ENCODE assay signal across 17 cellular contexts in the genomic region with DNA sequence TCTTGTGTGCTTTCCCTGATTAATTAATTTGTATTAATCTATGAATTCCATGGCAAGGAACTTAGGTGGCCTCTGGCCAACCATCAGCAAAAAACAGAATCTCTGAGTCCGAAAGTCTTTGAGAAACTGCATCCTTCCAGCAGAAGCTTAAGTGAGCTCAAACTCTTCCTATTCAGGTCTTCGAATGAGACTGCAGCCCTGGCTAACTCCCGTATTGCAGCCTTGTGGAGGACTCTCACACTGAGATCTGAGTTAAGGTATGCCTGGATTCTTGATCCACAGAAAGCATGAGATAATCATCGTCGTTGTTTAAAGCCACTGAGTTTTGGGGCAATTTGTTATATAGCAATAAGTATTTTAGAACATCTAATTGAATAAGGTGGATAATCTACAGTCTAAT.
DNase-seq lines count a peak whose midpoint lies in the region; FAIRE-seq and TF ChIP-seq lines count a peak whose summit lies in the region.
"Had no signal": no experiment of that assay in that cellular context is flagged by ENCODE, and none has a peak within 500 bp of the region (broad histone marks: within the 10 kb centered on the region; RNA-seq: fewer than 3 reads in every experiment).

No MANE protein-coding gene starts in this region.

- peaks cover 6 to 10% of the 10 kb centered on the region in 2 experiments for H3K4me1 Mint-ChIP-seq in H9
- H3K4me1 Mint-ChIP-seq: CD4-positive, alpha-beta memory T cell had no signal

- H3K23me2 ChIP-seq in H9 (ENCODE audit: insufficient read length, low read depth, low read length, poor library complexity, severe bottlenecking) (no peaks in the 10 kb centered on the region), H1 (ENCODE audit: low read depth, low read length) (no peaks in the 10 kb centered on the region)

- no peak overlapping the region for H3T11ph ChIP-seq in H9 (ENCODE audit: low read length)

- POLR2A ChIA-PET in H1 (lab: Charles Lee; ENCODE audit: partially characterized antibody): no interaction called here

- H3K18ac ChIP-seq in H9 (ENCODE audit: insufficient read length, low read depth, low read length): no peak overlapping the region
- no peak overlapping the region for H3K18ac ChIP-seq in H1 (ENCODE audit: extremely low read depth, low read length)

- H3K9me3 Mint-ChIP-seq in H9: no peaks in the 10 kb centered on the region

- no CpG with 5 or more reads among the region's 5 CpGs for WGBS in H9 (ENCODE audit: extremely low coverage, insufficient read length, low lambda C conversion rate)
- 87% methylated on average over 5 of the region's 5 CpGs; no CpG with 5 or more reads in 1 of the 2 experiments for WGBS in H1 (ENCODE audit: extremely low coverage in 1 of 2, insufficient coverage in 1 of 2, insufficient read length in 1 of 2, insufficient replicate concordance in 2 of 2, low coverage in 1 of 2, low lambda C conversion rate in 2 of 2, missing lambda C conversion rate in 1 of 2), 2 experiments

- FAIRE-seq in H1 (lab: Jason Lieb, UNC): peak; percentile 88
- FAIRE-seq: A549, G401.6, GM12891, HepG2, HTR-8/SVneo had no signal

- H2AFZ ChIP-seq in H9 (ENCODE audit: low read length) (no peak overlapping the region), H1 (ENCODE audit: low read length) (no peak overlapping the region)

- no peak overlapping the region for H4K5ac ChIP-seq in H9 (ENCODE audit: insufficient read length, low read depth, low read length)
- H4K5ac ChIP-seq in H1 (ENCODE audit: insufficient read length, low read depth, low read length): no peak overlapping the region

- no peak for TF ChIP-seq EP300 in H1 (IDR thresholded peaks at IDR 0.05; ENCODE audit: borderline replicate concordance in 1 of 2, low read depth in 2 of 2, low read length in 2 of 2)

- H3K4me3 ChIP-seq in H1 (ENCODE audit: extremely low read depth in 1 of 4, insufficient read depth in 2 of 4, low read depth in 3 of 4, low read length in 4 of 4): no peak overlapping the region
- H3K4me3 ChIP-seq: A549 had no signal

- no peak overlapping the region for H2BK12ac ChIP-seq in H9 (ENCODE audit: insufficient read length, low read depth, low read length)
- no peak overlapping the region for H2BK12ac ChIP-seq in H1 (ENCODE audit: low read depth, low read length)

- H4K20me1 ChIP-seq in H9 (ENCODE audit: control insufficient read depth, insufficient read depth, insufficient read length) (no peaks in the 10 kb centered on the region), H1 (replicated peaks in 1 of 2; ENCODE audit: control insufficient read depth in 1 of 2, insufficient read depth in 2 of 2, low read length in 2 of 2) (no peaks in the 10 kb centered on the region)

- CTCF ChIA-PET in H1 (lab: Charles Lee; ENCODE audit: partially characterized antibody): no interaction called here

- no peaks in the 10 kb centered on the region for H3K27me3 Mint-ChIP-seq in H9 (ENCODE audit: low read depth)
- H3K27me3 Mint-ChIP-seq: CD4-positive, alpha-beta memory T cell had no signal

- H3K79me1 ChIP-seq in H9 (ENCODE audit: insufficient read depth, low read depth, low read length, poor library complexity, severe bottlenecking): no peaks in the 10 kb centered on the region
- no peaks in the 10 kb centered on the region for H3K79me1 ChIP-seq in H1 (ENCODE audit: low read depth, low read length)

- no peak overlapping the region for H2BK120ac ChIP-seq in H9 (ENCODE audit: low read depth, low read length, poor library complexity, severe bottlenecking)
- no peak overlapping the region for H2BK120ac ChIP-seq in H1 (replicated peaks; ENCODE audit: low read depth, low read length)

- H2BK15ac ChIP-seq in H9 (ENCODE audit: low read depth, low read length) (no peak overlapping the region), H1 (ENCODE audit: low read length) (no peak overlapping the region)

- no peak overlapping the region for H3K23ac ChIP-seq in H9 (ENCODE audit: insufficient read length, low read depth, low read length)
- H3K23ac ChIP-seq in H1 (ENCODE audit: insufficient read length): no peak overlapping the region

- TF ChIP-seq RAD21 in H1 (IDR thresholded peaks at IDR 0.05 in 1 of 2, conservative IDR thresholded peaks at IDR 0.05 in 1 of 2; ENCODE audit: low read depth in 2 of 2, low read length in 2 of 2): no peak; a peak in 1 of 4 replicates

- no peak overlapping the region for H3K9ac ChIP-seq in H9 (ENCODE audit: extremely low read depth, insufficient read length, low read length)
- H3K9ac ChIP-seq in H1 (replicated peaks in 1 of 4; ENCODE audit: extremely low read depth in 1 of 4, low read depth in 3 of 4, low read length in 3 of 4): no peak overlapping the region

- H2AK5ac ChIP-seq in H9 (ENCODE audit: insufficient read length, low read length) (no peak overlapping the region), H1 (ENCODE audit: low read depth, low read length) (no peak overlapping the region)

- H3K4me1 ChIP-seq in H9 (ENCODE audit: insufficient read depth, low read length) (no peaks in the 10 kb centered on the region), H1 (replicated peaks in 1 of 4; ENCODE audit: control insufficient read depth in 3 of 4, insufficient read depth in 4 of 4, low read length in 3 of 4) (no peaks in the 10 kb centered on the region)
- H3K4me1 ChIP-seq: A549, BE2C had no signal

- DNase-seq in H9 (peak; percentile 31), H1 (ENCODE audit: low read depth in 1 of 2, low spot score in 2 of 2) (no peak), iPS-NIHi7 (ENCODE audit: extremely low spot score) (peak; percentile 12), NCI-H526 treated with DMSO at 0.1 percent for 48 hours (lab: John Stamatoyannopoulos, UW) (no peak), NCI-H187 (lab: John Stamatoyannopoulos, UW) (no peak), NOMO-1 treated with DMSO at 0.1 percent for 48 hours (lab: John Stamatoyannopoulos, UW; ENCODE audit: unreplicated experiment) (no peak), medulla oblongata (ENCODE audit: extremely low spot score) (no peak)
- DNase-seq: BE2C; CD4-positive, alpha-beta memory T cell; DMS79; GOT3 had no signal

- no peak overlapping the region for H3K4me3 Mint-ChIP-seq in H9
- H3K4me3 Mint-ChIP-seq: CD4-positive, alpha-beta memory T cell had no signal

- H3K79me2 ChIP-seq in H9 (ENCODE audit: insufficient read depth, low read length) (no peaks in the 10 kb centered on the region), H1 (ENCODE audit: control insufficient read depth in 1 of 2, insufficient read depth in 2 of 2, low read length in 2 of 2) (no peaks in the 10 kb centered on the region)

- no peak overlapping the region for H3K27ac ChIP-seq in H9 (ENCODE audit: insufficient read length, low read depth, low read length)
- H3K27ac ChIP-seq in H1 (ENCODE audit: low read depth, low read length): no peak overlapping the region
- H3K27ac ChIP-seq: A549, C4-2B had no signal

- no peaks in the 10 kb centered on the region for H3K36me3 Mint-ChIP-seq in H9 (ENCODE audit: insufficient read depth in 1 of 3, low read depth in 3 of 3)
- H3K36me3 Mint-ChIP-seq: CD4-positive, alpha-beta memory T cell had no signal

- H3K9me3 ChIP-seq in H9 (ENCODE audit: control insufficient read depth, low read depth, low read length) (no peaks in the 10 kb centered on the region), H1 (ENCODE audit: insufficient read depth in 2 of 2, low read depth in 1 of 2, low read length in 1 of 2) (no peaks in the 10 kb centered on the region)
- H3K9me3 ChIP-seq: A549, BE2C had no signal

- no peak overlapping the region for H2BK20ac ChIP-seq in H9 (ENCODE audit: low read depth, low read length, poor library complexity, severe bottlenecking)
- H2BK20ac ChIP-seq in H1 (ENCODE audit: low read length): no peak overlapping the region

- H3K27me3 ChIP-seq in H9 (ENCODE audit: insufficient read depth, low read length): no peaks in the 10 kb centered on the region
- H3K27me3 ChIP-seq in H1 (replicated peaks in 1 of 4; ENCODE audit: control insufficient read depth in 3 of 4, extremely low read depth in 1 of 4, insufficient read depth in 3 of 4, low read length in 3 of 4): no peaks in the 10 kb centered on the region
- H3K27me3 ChIP-seq: BE2C had no signal

- H3K36me3 ChIP-seq in H1 (ENCODE audit: control insufficient read depth in 2 of 4, insufficient read depth in 4 of 4, low read length in 3 of 4): no peaks in the 10 kb centered on the region
- H3K36me3 ChIP-seq: BE2C had no signal

- TF ChIP-seq POLR2A in H1 (IDR thresholded peaks at IDR 0.05; ENCODE audit: control extremely low read depth in 1 of 2, low read depth in 2 of 2, low read length in 2 of 2): no peak

- no peak overlapping the region for H4K91ac ChIP-seq in H9 (ENCODE audit: insufficient read length, low read depth, low read length)
- H4K91ac ChIP-seq in H1 (replicated peaks; ENCODE audit: insufficient read length, low read length): no peak overlapping the region

- H3K27ac Mint-ChIP-seq in H9: peak overlapping the region in 1 of 3 experiments; percentile 9; a peak in 1 of 7 replicates
- H3K27ac Mint-ChIP-seq: CD4-positive, alpha-beta memory T cell had no signal

- TF ChIP-seq CTCF in H9 (conservative IDR thresholded peaks at IDR 0.05) (no peak), H1 (IDR thresholded peaks at IDR 0.05; ENCODE audit: control extremely low read depth in 1 of 3, insufficient read depth in 1 of 3, low read depth in 1 of 3, low read length in 3 of 3) (no peak)

- H3K56ac ChIP-seq in H9 (ENCODE audit: insufficient read length, low read depth, low read length) (no peak overlapping the region), H1 (replicated peaks; ENCODE audit: insufficient read length, low read depth, low read length) (no peak overlapping the region)

- H4K8ac ChIP-seq in H9 (replicated peaks; ENCODE audit: insufficient read length, low read depth, low read length) (no peak overlapping the region), H1 (ENCODE audit: extremely low read depth, insufficient read depth, low read length) (no peak overlapping the region)

- H3K4me2 ChIP-seq in H9 (ENCODE audit: insufficient read depth, insufficient read length, low read length) (no peak overlapping the region), H1 (ENCODE audit: insufficient read depth in 1 of 2, low read depth in 2 of 2, low read length in 2 of 2) (no peak overlapping the region)
- H3K4me2 ChIP-seq: A549 had no signal

- H3K4ac ChIP-seq in H9 (ENCODE audit: low read depth, low read length) (no peak overlapping the region), H1 (replicated peaks; ENCODE audit: insufficient read length, low read depth, low read length) (no peak overlapping the region)

- H2BK5ac ChIP-seq in H9 (ENCODE audit: insufficient read length, low read length) (no peak overlapping the region), H1 (ENCODE audit: low read depth, low read length) (no peak overlapping the region)

- H3K14ac ChIP-seq in H9 (ENCODE audit: insufficient read depth, low read length): no peak overlapping the region
- no peak overlapping the region for H3K14ac ChIP-seq in H1 (ENCODE audit: insufficient read length)

Comparison
In these comparisons a context has a peak if more than half of its experiments do, and no peak if none do; other contexts are left out.
1. DNase-seq: peak in H9 (single experiment) and iPS-NIHi7 (single experiment); none in H1 (0 of 2), NCI-H526 treated with DMSO at 0.1 percent for 48 hours (single experiment), NCI-H187 (0 of 2), NOMO-1 treated with DMSO at 0.1 percent for 48 hours (single experiment) and medulla oblongata (single experiment).